8 cellular contexts compared by ENCODE assay signal in genomic region chr14:20855652-20856291, GRCh38. TPM values are rescaled to one million over a fixed set of nuclear protein-coding genes. Genes with fewer than 3 reads are reported as not detected.
A peak's percentile ranks its signal among the peaks of the same experiment; 100 is the strongest.
DNase-seq lines count a peak whose midpoint lies in the region; ATAC-seq and TF ChIP-seq lines count a peak whose summit lies in the region.

No MANE protein-coding gene starts in this region.

- in situ Hi-C loops in KBM-7 (cut with MboI; ENCODE audit: low pct_unique_long_range_greater_than_20kb, low sequenced_read_pairs), result no loop called here

- no peaks in the 10 kb centered on the region for H3K79me2 ChIP-seq in smooth muscle cell (ENCODE audit: low read depth)

- H3K9me3 ChIP-seq in SJCRH30 (replicated peaks), result no peaks in the 10 kb centered on the region
- H3K9me3 ChIP-seq in smooth muscle cell (replicated peaks; ENCODE audit: low read depth), result no peaks in the 10 kb centered on the region

- peaks cover 17% of the 10 kb centered on the region for H3K4me1 Mint-ChIP-seq in brain

- peaks cover 21% of the 10 kb centered on the region for H3K27me3 Mint-ChIP-seq in brain

- H3K4me1 ChIP-seq in SJCRH30 (no peaks in the 10 kb centered on the region), smooth muscle cell (ENCODE audit: low read depth) (no peaks in the 10 kb centered on the region)

- no peak overlapping the region for H2AFZ ChIP-seq in smooth muscle cell (ENCODE audit: low read depth)

- 13% methylated on average over 8 of the region's 8 CpGs for WGBS in smooth muscle cell (ENCODE audit: low lambda C conversion rate)

- H3K27me3 ChIP-seq in SJCRH30 (no peaks in the 10 kb centered on the region; the same call in 1 of the 2 replicates), smooth muscle cell (ENCODE audit: low read depth) (no peaks in the 10 kb centered on the region)

- no peaks in the 10 kb centered on the region for H4K20me1 ChIP-seq in smooth muscle cell (ENCODE audit: low read depth)

- no peak overlapping the region for H3K9ac ChIP-seq in smooth muscle cell (ENCODE audit: low read depth)

- no peak overlapping the region for H3K4me3 ChIP-seq in GM12864 (ENCODE audit: low read depth, low read length)
- H3K4me3 ChIP-seq in SJCRH30, result no peak overlapping the region
- no peak overlapping the region for H3K4me3 ChIP-seq in smooth muscle cell

- no peaks in the 10 kb centered on the region for H3K36me3 Mint-ChIP-seq in brain

- no peaks in the 10 kb centered on the region for H3F3A ChIP-seq in smooth muscle cell (ENCODE audit: low read depth)

- H3K27ac Mint-ChIP-seq in brain, result no peak overlapping the region

- H3K4me3 Mint-ChIP-seq in brain, result no peak overlapping the region

- peak; percentile 44 for DNase-seq in GM12864 (ENCODE audit: low read depth)
- DNase-seq in KBM-7, result peak; percentile 77
- peak; percentile 21 to 53 for DNase-seq in SJCRH30
- DNase-seq in iPS-NIHi11 (ENCODE audit: low spot score), result peak; percentile 82
- peak; percentile 3 for DNase-seq in smooth muscle cell (lab: John Stamatoyannopoulos, UW; ENCODE audit: unreplicated experiment)
- DNase-seq in activated CD8-positive, alpha-beta memory T cell treated with anti-CD3 and anti-CD28 coated beads, Interleukin-2, amount 50 U/mL, for 48 hours, result no peak

- H3K4me2 ChIP-seq in smooth muscle cell, result peak overlapping the region; percentile 6

- TF ChIP-seq CTCF in GM12864 (IDR thresholded peaks at IDR 0.05; ENCODE audit: low read depth, low read length, missing control alignments) (peak; percentile 77), brain (conservative IDR thresholded peaks at IDR 0.05) (peak; percentile 73 to 87), smooth muscle cell (IDR thresholded peaks at IDR 0.05; ENCODE audit: borderline replicate concordance, insufficient read depth, poor library complexity, severe bottlenecking) (peak; percentile 63)

- H3K27ac ChIP-seq in SJCRH30, result no peak overlapping the region
- H3K27ac ChIP-seq in smooth muscle cell (ENCODE audit: low read depth), result no peak overlapping the region

- H3K36me3 ChIP-seq in SJCRH30, result no peaks in the 10 kb centered on the region
- H3K36me3 ChIP-seq in smooth muscle cell (ENCODE audit: low read depth), result no peaks in the 10 kb centered on the region

- H3K9me3 Mint-ChIP-seq in brain, result no peaks in the 10 kb centered on the region

- ATAC-seq in GM21723 (IDR thresholded peaks at IDR 0.05; ENCODE audit: unreplicated experiment), result peak; percentile 75

RNA-seq across cellular contexts. Expression of gene RNASE3, which starts 35.4 kb away (rescaled TPM):
- not detected in 2 replicates for total RNA-seq in SJCRH30 (2014; rRNA removed; shearing (Covaris generic))
- not detected for polyA plus RNA-seq in brain (ENCODE audit: insufficient read depth, low read depth, low replicate concordance)
- not detected in 2 replicates for total RNA-seq in smooth muscle cell
- polyA plus RNA-seq in smooth muscle cell, result 0.26 TPM in 1 of 2 replicates, not detected in the other

RNA-seq across cellular contexts. Expression of gene RNASE1, which starts 53.1 kb away (rescaled TPM):
- not detected in 2 replicates for total RNA-seq in SJCRH30 (2014; rRNA removed; shearing (Covaris generic))
- polyA plus RNA-seq in brain (ENCODE audit: insufficient read depth, low read depth, low replicate concordance) (358 TPM), smooth muscle cell (6.9 and 8.5 TPM in 2 replicates)
- total RNA-seq in smooth muscle cell, result 4.0 and 13.5 TPM in 2 replicates
